ENCODE assay signal across 23 cellular contexts in genomic region chr2:120951701-120952100, GRCh38.
"Had no signal": no experiment of that assay in that cellular context is flagged by ENCODE, and none has a peak within 500 bp of the region (broad histone marks: within the 10 kb centered on the region; RNA-seq: fewer than 3 reads in every experiment).

No MANE protein-coding gene starts in this region.

- DNase-seq: activated CD4-positive, alpha-beta T cell treated with anti-CD3 and anti-CD28 coated beads, Interleukin-2, amount 10 ng/mL, durations not matched to agents 24 days and 14 days; activated CD4-positive, alpha-beta T cell treated with anti-CD3 and anti-CD28 coated beads, Interleukin-2, amount 50 U/mL, for 48 hours; activated CD4-positive, CD25-positive, alpha-beta regulatory T cell treated with anti-CD3 and anti-CD28 coated beads, Interleukin-2, amount 50 U/mL, for 72 hours; activated CD8-positive, alpha-beta memory T cell treated with anti-CD3 and anti-CD28 coated beads, Interleukin-2, amount 10 ng/mL, durations not matched to agents 7 days and 5 days; activated effector memory CD4-positive, alpha-beta T cell treated with Interleukin-2 at 50 U/mL for 16 hours; activated naive CD4-positive, alpha-beta T cell; activated T-cell treated with anti-CD3 and anti-CD28 coated beads, Interleukin-2, amount 50 U/mL, for 24 hours; MV-4-11; NCI-H1105; NCI-H1436 treated with DMSO at 0.1 percent for 48 hours; NCI-H187; NCI-H2081; NCI-H446; NCI-H524; Peyer's patch; SHP77 had no signal

- H3K4me1 Mint-ChIP-seq: activated CD4-positive, alpha-beta T cell treated with anti-CD3 and anti-CD28 coated beads, Interleukin-2, amount 10 ng/mL, durations not matched to agents 24 days and 14 days; activated naive CD4-positive, alpha-beta T cell treated with anti-CD3 and anti-CD28 coated beads, Interleukin-2, amount 50 U/mL, for 24 hours had no signal

- H3K27ac Mint-ChIP-seq: activated CD4-positive, alpha-beta T cell treated with anti-CD3 and anti-CD28 coated beads, Interleukin-2, amount 10 ng/mL, durations not matched to agents 24 days and 14 days; activated CD8-positive, alpha-beta memory T cell treated with anti-CD3 and anti-CD28 coated beads, Interleukin-2, amount 10 ng/mL, durations not matched to agents 7 days and 5 days; activated naive CD4-positive, alpha-beta T cell treated with anti-CD3 and anti-CD28 coated beads, Interleukin-2, amount 50 U/mL, for 24 hours; activated T-cell treated with anti-CD3 and anti-CD28 coated beads, Interleukin-2, amount 50 U/mL, for 24 hours; activated T-helper 1 cell treated with anti-CD3 and anti-CD28 coated beads, Interleukin-12 subunit alpha, Interleukin-12 subunit beta, Interleukin-2, Interleukin-4 antibody, amounts not matched to agents 30 ng/mL and 10 ng/mL and 1 ng/mL, durations not matched to agents 14 hours and 24 hours and 36 hours; T-helper 1 cell treated with Interleukin-12 subunit alpha and Interleukin-12 subunit beta and Interleukin-4 antibody, amounts not matched to agents 30 μg/mL and 1 μg/mL, for 36 hours had no signal

- ATAC-seq: activated CD8-positive, alpha-beta memory T cell treated with anti-CD3 and anti-CD28 coated beads, Interleukin-2, amount 10 ng/mL, durations not matched to agents 7 days and 5 days had no signal

- H3K36me3 Mint-ChIP-seq: activated CD8-positive, alpha-beta memory T cell treated with anti-CD3 and anti-CD28 coated beads, Interleukin-2, amount 10 ng/mL, durations not matched to agents 7 days and 5 days; activated naive CD4-positive, alpha-beta T cell treated with anti-CD3 and anti-CD28 coated beads, Interleukin-2, amount 50 U/mL, for 24 hours had no signal

- H3K4me2 ChIP-seq: KMS-11 had no signal

- H3K4me3 ChIP-seq: ascending aorta, cardiac muscle cell, Peyer's patch had no signal

- H3K4me3 Mint-ChIP-seq: activated CD4-positive, alpha-beta T cell treated with anti-CD3 and anti-CD28 coated beads, Interleukin-2, amount 10 ng/mL, durations not matched to agents 24 days and 14 days; activated CD8-positive, alpha-beta memory T cell treated with anti-CD3 and anti-CD28 coated beads, Interleukin-2, amount 10 ng/mL, durations not matched to agents 7 days and 5 days; activated naive CD4-positive, alpha-beta T cell treated with anti-CD3 and anti-CD28 coated beads, Interleukin-2, amount 50 U/mL, for 24 hours; activated T-cell treated with anti-CD3 and anti-CD28 coated beads, Interleukin-2, amount 50 U/mL, for 24 hours; activated T-helper 1 cell treated with anti-CD3 and anti-CD28 coated beads, Interleukin-12 subunit alpha, Interleukin-12 subunit beta, Interleukin-2, Interleukin-4 antibody, amounts not matched to agents 30 ng/mL and 10 ng/mL and 1 ng/mL, durations not matched to agents 14 hours and 24 hours and 36 hours; T-helper 1 cell treated with Interleukin-12 subunit alpha and Interleukin-12 subunit beta and Interleukin-4 antibody, amounts not matched to agents 30 μg/mL and 1 μg/mL, for 36 hours had no signal

- H3K27me3 ChIP-seq: ascending aorta, brain microvascular endothelial cell, cardiac muscle cell, Peyer's patch had no signal

- H3K9me3 ChIP-seq: ascending aorta, Peyer's patch had no signal

- H3K4me1 ChIP-seq: ascending aorta, Peyer's patch had no signal

- H3K27me3 Mint-ChIP-seq: activated CD4-positive, alpha-beta T cell treated with anti-CD3 and anti-CD28 coated beads, Interleukin-2, amount 10 ng/mL, durations not matched to agents 24 days and 14 days; activated naive CD4-positive, alpha-beta T cell treated with anti-CD3 and anti-CD28 coated beads, Interleukin-2, amount 50 U/mL, for 24 hours; activated T-cell treated with anti-CD3 and anti-CD28 coated beads, Interleukin-2, amount 50 U/mL, for 24 hours had no signal

- H3K36me3 ChIP-seq: brain microvascular endothelial cell, cardiac muscle cell, Peyer's patch had no signal

- H3K27ac ChIP-seq: ascending aorta, brain microvascular endothelial cell, cardiac muscle cell, KMS-11, Peyer's patch had no signal

- H3K9ac ChIP-seq: KMS-11 had no signal

- H3K9me3 Mint-ChIP-seq: activated CD4-positive, alpha-beta T cell treated with anti-CD3 and anti-CD28 coated beads, Interleukin-2, amount 10 ng/mL, durations not matched to agents 24 days and 14 days; activated naive CD4-positive, alpha-beta T cell treated with anti-CD3 and anti-CD28 coated beads, Interleukin-2, amount 50 U/mL, for 24 hours; activated T-cell treated with anti-CD3 and anti-CD28 coated beads, Interleukin-2, amount 50 U/mL, for 24 hours; activated T-helper 1 cell treated with anti-CD3 and anti-CD28 coated beads, Interleukin-12 subunit alpha, Interleukin-12 subunit beta, Interleukin-2, Interleukin-4 antibody, amounts not matched to agents 30 ng/mL and 10 ng/mL and 1 ng/mL, durations not matched to agents 14 hours and 24 hours and 36 hours; T-helper 1 cell treated with Interleukin-12 subunit alpha and Interleukin-12 subunit beta and Interleukin-4 antibody, amounts not matched to agents 30 μg/mL and 1 μg/mL, for 36 hours had no signal
